ENCODE assay signal across 10 cellular contexts in the genomic region with DNA sequence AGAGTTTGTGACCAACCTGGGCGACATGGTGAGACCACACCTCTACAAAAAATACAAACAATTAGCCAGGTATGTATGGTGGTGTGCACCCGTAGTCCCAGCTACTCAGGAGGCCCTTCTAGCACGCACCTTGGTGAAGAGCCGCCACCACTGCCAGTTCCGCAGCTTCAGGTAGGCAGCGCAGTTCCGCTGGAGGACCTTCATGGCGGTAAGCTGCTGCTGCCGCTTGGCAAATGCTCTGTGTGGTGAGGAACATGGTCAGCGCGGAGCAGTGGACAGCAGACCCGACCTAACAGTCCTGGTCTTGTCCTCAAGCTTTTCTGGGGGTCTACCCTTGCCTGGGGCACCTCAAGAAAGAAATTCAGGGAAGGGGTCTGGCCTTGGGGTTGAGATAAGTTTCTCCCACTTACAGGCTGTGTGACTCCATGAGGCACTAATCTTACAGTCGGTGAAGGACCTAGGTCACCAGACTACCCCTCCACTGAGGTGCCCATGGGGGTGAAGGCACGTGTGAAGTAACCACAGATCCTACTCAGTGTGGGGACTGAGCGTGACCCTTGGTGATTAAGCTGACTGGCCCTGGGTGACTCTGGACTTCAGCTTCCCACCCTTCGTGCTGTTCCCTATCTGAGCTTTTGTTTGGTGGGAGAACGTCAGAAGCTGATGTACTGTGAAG. TPM values are rescaled to one million over a fixed set of nuclear protein-coding genes. Genes with fewer than 3 reads are reported as not detected.
A peak's percentile ranks its signal among the peaks of the same experiment; 100 is the strongest.
DNase-seq lines count a peak whose midpoint lies in the region; ATAC-seq lines count a peak whose summit lies in the region.
"Had no signal": no experiment of that assay in that cellular context is flagged by ENCODE, and none has a peak within 500 bp of the region (broad histone marks: within the 10 kb centered on the region; RNA-seq: fewer than 3 reads in every experiment).

No MANE protein-coding gene starts in this region.

- no peaks in the 10 kb centered on the region for H3K4me1 ChIP-seq in CD4-positive, CD25-positive, alpha-beta regulatory T cell (ENCODE audit: control insufficient read depth, insufficient read depth, low read length, poor library complexity, severe bottlenecking)
- H3K4me1 ChIP-seq in duodenal mucosa (ENCODE audit: control insufficient read depth in 1 of 2, insufficient read depth in 2 of 2, low read length in 2 of 2) (peaks cover 14 to 16% of the 10 kb centered on the region in 2 donors), trophoblast cell (ENCODE audit: control insufficient read depth in 1 of 2, insufficient read depth in 2 of 2, low read length in 2 of 2) (no peaks in the 10 kb centered on the region)

- peaks cover 48% of the 10 kb centered on the region for H3K36me3 Mint-ChIP-seq in CD4-positive, CD25-positive, alpha-beta regulatory T cell
- H3K36me3 Mint-ChIP-seq in activated T-helper 2 cell treated with anti-CD3 and anti-CD28 coated beads, Interferon-gamma antibody, Interleukin-2, Interleukin-4, amounts not matched to agents 10 μg/mL and 5 μg/mL and 100 μg/mL, durations not matched to agents 14 hours and 24 hours and 36 hours (ENCODE audit: low read depth), result peaks cover 81% of the 10 kb centered on the region

- no peaks in the 10 kb centered on the region for H3K27me3 Mint-ChIP-seq in CD4-positive, CD25-positive, alpha-beta regulatory T cell
- no peaks in the 10 kb centered on the region for H3K27me3 Mint-ChIP-seq in activated T-helper 2 cell treated with anti-CD3 and anti-CD28 coated beads, Interferon-gamma antibody, Interleukin-2, Interleukin-4, amounts not matched to agents 10 μg/mL and 5 μg/mL and 100 μg/mL, durations not matched to agents 14 hours and 24 hours and 36 hours (ENCODE audit: low read depth)

- H3K9me3 ChIP-seq in CD4-positive, CD25-positive, alpha-beta regulatory T cell (ENCODE audit: control insufficient read depth in 2 of 2, low read length in 2 of 2), result no peaks in the 10 kb centered on the region
- H3K9me3 ChIP-seq in duodenal mucosa (ENCODE audit: control insufficient read depth in 1 of 2, low read length in 2 of 2), result no peaks in the 10 kb centered on the region
- H3K9me3 ChIP-seq in trophoblast cell (ENCODE audit: insufficient read depth, low read depth, low read length), result peaks cover 5% of the 10 kb centered on the region

- no peaks in the 10 kb centered on the region for H3K27me3 ChIP-seq in CD4-positive, CD25-positive, alpha-beta regulatory T cell (ENCODE audit: control insufficient read depth, insufficient read depth, low read length)
- H3K27me3 ChIP-seq in duodenal mucosa (ENCODE audit: control insufficient read depth in 1 of 2, insufficient read depth in 2 of 2, low read length in 2 of 2) (no peaks in the 10 kb centered on the region), trophoblast cell (ENCODE audit: insufficient read depth, low read length) (no peaks in the 10 kb centered on the region)

- peaks cover 0 to 3% (median 0%) of the 10 kb centered on the region in 7 donors for H3K9me3 Mint-ChIP-seq in CD4-positive, CD25-positive, alpha-beta regulatory T cell
- H3K9me3 Mint-ChIP-seq in activated T-helper 2 cell treated with anti-CD3 and anti-CD28 coated beads, Interferon-gamma antibody, Interleukin-2, Interleukin-4, amounts not matched to agents 10 μg/mL and 5 μg/mL and 100 μg/mL, durations not matched to agents 14 hours and 24 hours and 36 hours, result no peaks in the 10 kb centered on the region

- no peak overlapping the region for H2BK120ac ChIP-seq in trophoblast cell (ENCODE audit: insufficient read depth, low read length, poor library complexity)

- H3K4me3 Mint-ChIP-seq in CD4-positive, CD25-positive, alpha-beta regulatory T cell, result no peak overlapping the region
- no peak overlapping the region for H3K4me3 Mint-ChIP-seq in activated T-helper 2 cell treated with anti-CD3 and anti-CD28 coated beads, Interferon-gamma antibody, Interleukin-2, Interleukin-4, amounts not matched to agents 10 μg/mL and 5 μg/mL and 100 μg/mL, durations not matched to agents 14 hours and 24 hours and 36 hours (ENCODE audit: low read depth)

- no peak overlapping the region for H4K12ac ChIP-seq in trophoblast cell (ENCODE audit: low read depth, low read length)

- H3K4me1 Mint-ChIP-seq in CD4-positive, CD25-positive, alpha-beta regulatory T cell, result peaks cover 0 to 13% (median 6%) of the 10 kb centered on the region in 4 donors
- H3K4me1 Mint-ChIP-seq in activated T-helper 2 cell treated with anti-CD3 and anti-CD28 coated beads, Interferon-gamma antibody, Interleukin-2, Interleukin-4, amounts not matched to agents 10 μg/mL and 5 μg/mL and 100 μg/mL, durations not matched to agents 14 hours and 24 hours and 36 hours (ENCODE audit: low read depth), result peaks cover 8% of the 10 kb centered on the region

- no peak overlapping the region for H2AK5ac ChIP-seq in trophoblast cell (ENCODE audit: low read length)

- H3K18ac ChIP-seq in trophoblast cell (ENCODE audit: low read length), result no peak overlapping the region

- WGBS in trophoblast cell (ENCODE audit: extremely low coverage, insufficient coverage, insufficient read length), result no CpG with 5 or more reads among the region's 17 CpGs

- H2AFZ ChIP-seq in trophoblast cell (ENCODE audit: insufficient read depth, low read length, poor library complexity), result no peak overlapping the region

- no peak for DNase-seq in CD4-positive, CD25-positive, alpha-beta regulatory T cell
- peak; percentile 39 for DNase-seq in HCEC 1CT
- DNase-seq in trophoblast cell, result peak; percentile 12 to 45
- no peak for DNase-seq in central memory CD4-positive, alpha-beta T cell
- DNase-seq in NCI-H1694 (lab: John Stamatoyannopoulos, UW), result no peak
- no peak for DNase-seq in activated T-helper 2 cell treated with anti-CD3 and anti-CD28 coated beads, Interferon-gamma antibody, Interleukin-2, Interleukin-4, amounts not matched to agents 10 μg/mL and 5 μg/mL and 100 μg/mL, durations not matched to agents 14 hours and 24 hours and 36 hours (ENCODE audit: low spot score)
- DNase-seq in A172 (ENCODE audit: low spot score), result no peak
- DNase-seq: stimulated activated naive CD8-positive, alpha-beta T cell treated with anti-CD3 and anti-CD28 coated beads, Interleukin-15, Interleukin-2, amounts not matched to agents 100 U/mL and 50 U/mL, for 24 hours had no signal

- H3K9ac ChIP-seq in duodenal mucosa (ENCODE audit: low read depth in 1 of 2, low read length in 2 of 2) (no peak overlapping the region), trophoblast cell (ENCODE audit: low read length) (no peak overlapping the region)

- no peak overlapping the region for H3K4me2 ChIP-seq in trophoblast cell (ENCODE audit: low read length)

- H3K23ac ChIP-seq in trophoblast cell (ENCODE audit: low read length), result no peak overlapping the region

- H3K14ac ChIP-seq in trophoblast cell (ENCODE audit: low read length), result no peak overlapping the region

- H2BK5ac ChIP-seq in trophoblast cell (ENCODE audit: low read depth, low read length, poor library complexity), result no peak overlapping the region

- H4K8ac ChIP-seq in trophoblast cell (ENCODE audit: low read depth, low read length), result no peak overlapping the region

- peaks cover 98% of the 10 kb centered on the region for H3K36me3 ChIP-seq in CD4-positive, CD25-positive, alpha-beta regulatory T cell (ENCODE audit: control insufficient read depth, insufficient read depth, low read length)
- H3K36me3 ChIP-seq in duodenal mucosa (ENCODE audit: control insufficient read depth in 1 of 2, insufficient read depth in 2 of 2, low read length in 2 of 2), result peaks cover 94 to 97% of the 10 kb centered on the region in 2 donors
- peaks cover 89 to 96% of the 10 kb centered on the region in 2 experiments for H3K36me3 ChIP-seq in trophoblast cell (ENCODE audit: control insufficient read depth in 1 of 2, insufficient read depth in 2 of 2, low read length in 2 of 2)

- no peaks in the 10 kb centered on the region for H3K79me2 ChIP-seq in trophoblast cell (ENCODE audit: control insufficient read depth, insufficient read depth, low read length, poor library complexity)

- H4K91ac ChIP-seq in trophoblast cell (ENCODE audit: low read depth, low read length), result no peak overlapping the region

- H3K4ac ChIP-seq in trophoblast cell (ENCODE audit: low read depth, low read length), result no peak overlapping the region

- intact Hi-C loops in activated T-helper 2 cell treated with anti-CD3 and anti-CD28 coated beads, Interferon-gamma antibody, Interleukin-2, Interleukin-4, amounts not matched to agents 10 μg/mL and 5 μg/mL and 100 μg/mL, durations not matched to agents 14 hours and 24 hours and 36 hours (cut with micrococcal nuclease), result no loop called here

- peak overlapping the region in 1 of 3 donors; percentile 65 for H3K27ac Mint-ChIP-seq in CD4-positive, CD25-positive, alpha-beta regulatory T cell
- no peak overlapping the region for H3K27ac Mint-ChIP-seq in activated T-helper 2 cell treated with anti-CD3 and anti-CD28 coated beads, Interferon-gamma antibody, Interleukin-2, Interleukin-4, amounts not matched to agents 10 μg/mL and 5 μg/mL and 100 μg/mL, durations not matched to agents 14 hours and 24 hours and 36 hours

- H3K4me3 ChIP-seq in CD4-positive, CD25-positive, alpha-beta regulatory T cell (ENCODE audit: low read depth, low read length), result no peak overlapping the region
- H3K4me3 ChIP-seq in duodenal mucosa (ENCODE audit: low read depth in 1 of 2, low read length in 2 of 2), result no peak overlapping the region
- no peak overlapping the region for H3K4me3 ChIP-seq in trophoblast cell (ENCODE audit: low read depth, low read length)
- H3K4me3 ChIP-seq: K562 had no signal

- no peak for ATAC-seq in CD4-positive, CD25-positive, alpha-beta regulatory T cell (ENCODE audit: low read depth in 2 of 2)
- ATAC-seq: K562; stimulated activated naive CD8-positive, alpha-beta T cell treated with anti-CD3 and anti-CD28 coated beads, Interleukin-15, Interleukin-2, amounts not matched to agents 100 U/mL and 50 U/mL, for 24 hours had no signal

- H3K27ac ChIP-seq in CD4-positive, CD25-positive, alpha-beta regulatory T cell (ENCODE audit: insufficient read depth, low read length, poor library complexity, severe bottlenecking), result peak overlapping the region; percentile 16
- H3K27ac ChIP-seq in duodenal mucosa (ENCODE audit: low read depth, low read length) (peak overlapping the region; percentile 6), trophoblast cell (ENCODE audit: low read depth, low read length) (no peak overlapping the region)

- H3K79me1 ChIP-seq in trophoblast cell (ENCODE audit: low read length), result no peaks in the 10 kb centered on the region

- H2BK12ac ChIP-seq in trophoblast cell (ENCODE audit: low read length), result no peak overlapping the region

RNA-seq across cellular contexts. Expression of gene APOL1, which starts 49.6 kb away (rescaled TPM):
- total RNA-seq in CD4-positive, CD25-positive, alpha-beta regulatory T cell, result 16.8 TPM
- polyA plus RNA-seq in CD4-positive, CD25-positive, alpha-beta regulatory T cell, result 1 to 10 TPM; 6.3 to 8.4 (median 7.2) TPM
- polyA plus RNA-seq in trophoblast cell (2013), result 0.03 and 0.04 TPM in 2 replicates
- total RNA-seq in activated T-helper 2 cell treated with anti-CD3 and anti-CD28 coated beads, Interferon-gamma antibody, Interleukin-2, Interleukin-4, amounts not matched to agents 10 μg/mL and 5 μg/mL and 100 μg/mL, durations not matched to agents 14 hours and 24 hours and 36 hours, result 28.5 and 31.5 TPM in 2 replicates
- total RNA-seq in A172 (2014; rRNA removed; shearing (Covaris generic)), result 10.7 and 12.1 TPM in 2 replicates

Comparison
In these comparisons a context has a peak if more than half of its experiments do, and no peak if none do; other contexts are left out.
1. DNase-seq: peak in HCEC 1CT (single experiment) and trophoblast cell (2 of 2); none in CD4-positive, CD25-positive, alpha-beta regulatory T cell (0 of 3), central memory CD4-positive, alpha-beta T cell (single experiment), NCI-H1694 (single experiment), activated T-helper 2 cell treated with anti-CD3 and anti-CD28 coated beads, Interferon-gamma antibody, Interleukin-2, Interleukin-4, amounts not matched to agents 10 μg/mL and 5 μg/mL and 100 μg/mL, durations not matched to agents 14 hours and 24 hours and 36 hours (single experiment) and A172 (single experiment).